ENCODE assay signal across 1 cellular context in the genomic region with DNA sequence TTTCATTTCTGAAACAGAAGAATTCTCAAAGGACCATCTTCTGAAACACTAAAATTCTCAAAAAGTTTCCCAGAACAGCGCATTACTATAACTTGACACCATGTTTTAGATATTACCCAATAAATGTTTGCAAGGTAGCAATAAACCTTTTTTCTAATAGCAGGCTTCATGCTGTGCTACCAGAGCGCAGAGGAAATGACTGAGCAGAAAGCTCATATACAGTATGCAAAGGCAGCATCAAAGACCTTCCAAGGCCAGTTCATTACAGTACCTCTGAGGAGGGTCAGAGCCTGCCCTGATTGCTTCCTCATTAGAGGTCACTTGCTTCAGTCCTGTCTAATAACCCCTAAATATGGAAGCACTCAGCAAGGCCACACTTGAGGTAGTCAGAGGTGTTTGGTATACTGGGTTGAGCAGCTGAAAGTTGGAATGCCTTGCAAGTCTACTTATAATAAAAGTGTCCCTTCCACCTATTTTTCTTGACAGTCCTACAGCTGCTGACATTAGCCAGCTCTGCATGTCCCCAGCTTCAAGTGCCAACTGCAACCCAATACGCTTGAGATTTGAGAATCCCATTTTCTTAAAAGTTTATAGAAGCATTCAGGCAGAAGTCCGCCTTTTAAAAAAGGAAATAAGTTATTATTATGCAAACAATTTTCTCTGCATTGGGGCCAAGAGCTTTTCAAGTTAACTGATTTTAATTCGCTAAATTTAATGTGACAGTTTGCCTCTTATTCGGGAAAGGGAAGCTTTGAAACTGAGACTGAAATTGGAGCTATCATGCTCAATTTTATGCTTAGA.
TF ChIP-seq lines count a peak whose summit lies in the region.

No MANE protein-coding gene starts in this region.

TF ChIP-seq in HEK293, 187 proteins besides CTCF, POLR2A, EP300 and RAD21 (continued from another document):
- no peak for TF ChIP-seq SCRT2 (tag by site-specific recombination; IDR thresholded peaks at IDR 0.05)
- no peak for TF ChIP-seq SP7 (tag by site-specific recombination; IDR thresholded peaks at IDR 0.05)
- TF ChIP-seq HOXA7 (CRISPR knock-in tag; IDR thresholded peaks at IDR 0.05; ENCODE audit: borderline replicate concordance), result no peak
- TF ChIP-seq, protein P1, sequence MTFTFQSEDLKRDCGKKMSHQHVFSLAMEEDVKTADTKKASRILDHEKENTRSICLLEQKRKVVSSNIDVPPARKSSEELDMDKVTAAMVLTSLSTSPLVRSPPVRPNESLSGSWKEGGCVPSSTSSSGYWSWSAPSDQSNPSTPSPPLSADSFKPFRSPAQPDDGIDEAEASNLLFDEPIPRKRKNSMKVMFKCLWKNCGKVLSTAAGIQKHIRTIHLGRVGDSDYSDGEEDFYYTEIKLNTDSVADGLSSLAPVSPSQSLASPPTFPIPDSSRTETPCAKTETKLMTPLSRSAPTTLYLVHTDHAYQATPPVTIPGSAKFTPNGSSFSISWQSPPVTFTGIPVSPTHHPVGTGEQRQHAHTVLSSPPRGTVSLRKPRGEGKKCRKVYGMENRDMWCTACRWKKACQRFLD (tag by site-specific recombination; IDR thresholded peaks at IDR 0.05), result no peak
- TF ChIP-seq ZNF777 (tag by site-specific recombination; IDR thresholded peaks at IDR 0.05; ENCODE audit: borderline replicate concordance), result no peak
- TF ChIP-seq ZNF501 (tag by site-specific recombination; IDR thresholded peaks at IDR 0.05), result no peak
- TF ChIP-seq FEZF1 (tag by site-specific recombination; IDR thresholded peaks at IDR 0.05), result peak; percentile 33; the same call in 1 of the 2 replicates
- peak; percentile 12; the same call in 1 of the 2 replicates for TF ChIP-seq OSR2 (tag by site-specific recombination; IDR thresholded peaks at IDR 0.05)
- peak; percentile 43; the same call in 1 of the 2 replicates for TF ChIP-seq TCF7L2 (IDR thresholded peaks at IDR 0.05; ENCODE audit: borderline replicate concordance, low read depth, low read length)
- TF ChIP-seq ZNF37A (tag by site-specific recombination; IDR thresholded peaks at IDR 0.05), result no peak
- no peak for TF ChIP-seq ZNF366 (tag by site-specific recombination; conservative IDR thresholded peaks at IDR 0.05)
- TF ChIP-seq, protein P2, sequence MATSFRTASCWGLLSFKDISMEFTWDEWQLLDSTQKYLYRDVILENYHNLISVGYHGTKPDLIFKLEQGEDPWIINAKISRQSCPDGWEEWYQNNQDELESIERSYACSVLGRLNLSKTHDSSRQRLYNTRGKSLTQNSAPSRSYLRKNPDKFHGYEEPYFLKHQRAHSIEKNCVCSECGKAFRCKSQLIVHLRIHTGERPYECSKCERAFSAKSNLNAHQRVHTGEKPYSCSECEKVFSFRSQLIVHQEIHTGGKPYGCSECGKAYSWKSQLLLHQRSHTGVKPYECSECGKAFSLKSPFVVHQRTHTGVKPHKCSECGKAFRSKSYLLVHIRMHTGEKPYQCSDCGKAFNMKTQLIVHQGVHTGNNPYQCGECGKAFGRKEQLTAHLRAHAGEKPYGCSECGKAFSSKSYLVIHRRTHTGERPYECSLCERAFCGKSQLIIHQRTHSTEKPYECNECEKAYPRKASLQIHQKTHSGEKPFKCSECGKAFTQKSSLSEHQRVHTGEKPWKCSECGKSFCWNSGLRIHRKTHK (tag by site-specific recombination; IDR thresholded peaks at IDR 0.05), result no peak
TF ChIP-seq in HEK293: peak in this region for 5.
